Comparison of ENCODE assay signal across 29 cellular contexts in genomic region chrY:8808611-8809010, GRCh38.
DNase-seq lines count a peak whose midpoint lies in the region; ATAC-seq, FAIRE-seq and TF ChIP-seq lines count a peak whose summit lies in the region.
"Had no signal": no experiment of that assay in that cellular context is flagged by ENCODE, and none has a peak within 500 bp of the region (broad histone marks: within the 10 kb centered on the region; RNA-seq: fewer than 3 reads in every experiment).

No MANE protein-coding gene starts in this region.

- no TSS peak for BruUV-seq in HepG2 (replicated peaks; lab: Mats Ljungman, UMichigan)

- no peak for TF ChIP-seq RAD21 in HepG2 (CRISPR knock-in tag; IDR thresholded peaks at IDR 0.05)

- H3K4me1 Mint-ChIP-seq in WTC11 = no peaks in the 10 kb centered on the region
- H3K4me1 Mint-ChIP-seq: CD4-positive, alpha-beta memory T cell; H9; naive thymus-derived CD4-positive, alpha-beta T cell had no signal

- H3K27me3 ChIP-seq in HepG2 (ENCODE audit: control insufficient read depth in 1 of 2, insufficient read depth in 2 of 2, low read length in 2 of 2) (no peaks in the 10 kb centered on the region), right lobe of liver (no peaks in the 10 kb centered on the region), OCI-LY1 (ENCODE audit: insufficient read depth, low read length) (no peaks in the 10 kb centered on the region)
- H3K27me3 ChIP-seq: esophagus squamous epithelium, foreskin keratinocyte, heart left ventricle had no signal

- no peak overlapping the region for H3K9ac ChIP-seq in HepG2 (ENCODE audit: insufficient read depth, low read depth, low read length)
- H3K9ac ChIP-seq in OCI-LY1 (ENCODE audit: low read length) = no peak overlapping the region

- H3K79me2 ChIP-seq in HepG2 (ENCODE audit: insufficient read depth, low read length) = no peaks in the 10 kb centered on the region
- H3K79me2 ChIP-seq in OCI-LY1 (ENCODE audit: insufficient read depth, low read length) = no peaks in the 10 kb centered on the region

- ATAC-seq in HepG2 (no peak), right lobe of liver (no peak), WTC11 (no peak), GM19452 (IDR thresholded peaks at IDR 0.05; ENCODE audit: unreplicated experiment) (no peak)
- ATAC-seq: foreskin keratinocyte; heart left ventricle; naive thymus-derived CD4-positive, alpha-beta T cell; stimulated activated naive B cell treated with anti-CD40 and anti-IgM and Interleukin-4, amounts not matched to agents 10 μg/mL and 1 μg/mL and 100 μg/mL, for 72 hours had no signal

- H3K36me3 ChIP-seq in HepG2 (replicated peaks in 1 of 2; ENCODE audit: control insufficient read depth in 1 of 2, insufficient read depth in 2 of 2, low read length in 2 of 2) = no peaks in the 10 kb centered on the region
- no peaks in the 10 kb centered on the region for H3K36me3 ChIP-seq in right lobe of liver
- no peaks in the 10 kb centered on the region for H3K36me3 ChIP-seq in OCI-LY1 (ENCODE audit: insufficient read depth, low read length)
- H3K36me3 ChIP-seq: esophagus squamous epithelium, heart left ventricle, lower lobe of right lung had no signal

- H3K9me2 ChIP-seq in OCI-LY1 (ENCODE audit: low read depth, low read length) = no peaks in the 10 kb centered on the region

- H3K36me3 Mint-ChIP-seq in WTC11 = no peaks in the 10 kb centered on the region
- H3K36me3 Mint-ChIP-seq: CD4-positive, alpha-beta memory T cell; naive thymus-derived CD4-positive, alpha-beta T cell; stimulated activated naive B cell treated with anti-CD40 and anti-IgM and Interleukin-4, amounts not matched to agents 10 μg/mL and 1 μg/mL and 100 μg/mL, for 72 hours had no signal

- no peaks in the 10 kb centered on the region for H4K20me1 ChIP-seq in HepG2 (ENCODE audit: insufficient read depth, low read length)
- H4K20me1 ChIP-seq in OCI-LY1 (ENCODE audit: insufficient read depth, low read length) = no peaks in the 10 kb centered on the region

- TF ChIP-seq POLR2A in HepG2 (IDR thresholded peaks at IDR 0.05; ENCODE audit: insufficient read depth in 1 of 2, low read depth in 2 of 2, low read length in 2 of 2) (no peak), right lobe of liver (IDR thresholded peaks at IDR 0.05) (no peak)

- TF ChIP-seq EP300 in HepG2 (IDR thresholded peaks at IDR 0.05; ENCODE audit: low read depth in 2 of 2, low read length in 2 of 2) (no peak), HepG2 (CRISPR knock-in tag; IDR thresholded peaks at IDR 0.05; ENCODE audit: borderline replicate concordance) (no peak)

- no peak overlapping the region for H2AFZ ChIP-seq in HepG2 (ENCODE audit: low read length)
- H2AFZ ChIP-seq in OCI-LY1 (ENCODE audit: low read length) = no peak overlapping the region

- no CpG with 5 or more reads among the region's 3 CpGs for WGBS in HepG2 (ENCODE audit: low lambda C conversion rate)
- no CpG with 5 or more reads among the region's 3 CpGs for WGBS in right lobe of liver (ENCODE audit: insufficient coverage, low coverage, low lambda C conversion rate, missing lambda C conversion rate)

- H3K4me2 ChIP-seq in HepG2 (ENCODE audit: low read depth, low read length) = no peak overlapping the region
- no peak overlapping the region for H3K4me2 ChIP-seq in OCI-LY1 (ENCODE audit: low read length)

- H3K4me1 ChIP-seq in HepG2 (ENCODE audit: insufficient read depth, low read length) (no peaks in the 10 kb centered on the region), right lobe of liver (no peaks in the 10 kb centered on the region), OCI-LY1 (ENCODE audit: insufficient read depth, low read length, severe bottlenecking) (no peaks in the 10 kb centered on the region)
- H3K4me1 ChIP-seq: foreskin keratinocyte, heart left ventricle, lower lobe of right lung had no signal

- H3K9me3 Mint-ChIP-seq in WTC11 = no peaks in the 10 kb centered on the region
- H3K9me3 Mint-ChIP-seq: CD4-positive, alpha-beta memory T cell; H9; stimulated activated naive B cell treated with anti-CD40 and anti-IgM and Interleukin-4, amounts not matched to agents 10 μg/mL and 1 μg/mL and 100 μg/mL, for 72 hours had no signal

- POLR2A ChIA-PET in HepG2 (lab: Yijun Ruan, JAX) (no interaction called here), WTC11 (lab: Charles Lee) (no interaction called here)

- H3K4me3 ChIP-seq in HepG2 (replicated peaks in 1 of 3; ENCODE audit: insufficient read depth in 1 of 3, low read depth in 2 of 3, low read length in 3 of 3) (no peak overlapping the region), right lobe of liver (no peak overlapping the region), OCI-LY1 (ENCODE audit: low read depth, low read length, poor library complexity, severe bottlenecking) (no peak overlapping the region)
- H3K4me3 ChIP-seq: esophagus squamous epithelium, heart left ventricle, lower lobe of right lung had no signal

- H3K4me3 Mint-ChIP-seq in WTC11 = no peak overlapping the region
- H3K4me3 Mint-ChIP-seq: B cell; CD4-positive, alpha-beta memory T cell; H9; naive thymus-derived CD4-positive, alpha-beta T cell; stimulated activated naive B cell treated with anti-CD40 and anti-IgM and Interleukin-4, amounts not matched to agents 10 μg/mL and 1 μg/mL and 100 μg/mL, for 72 hours had no signal

- no peak overlapping the region for H3K27ac Mint-ChIP-seq in WTC11
- H3K27ac Mint-ChIP-seq: B cell; CD4-positive, alpha-beta memory T cell; H9; naive thymus-derived CD4-positive, alpha-beta T cell; stimulated activated naive B cell treated with anti-CD40 and anti-IgM and Interleukin-4, amounts not matched to agents 10 μg/mL and 1 μg/mL and 100 μg/mL, for 72 hours had no signal

- peak; percentile 48 for FAIRE-seq in HepG2 (lab: Jason Lieb, UNC)
- FAIRE-seq: GM12891 had no signal

- H3K9me3 ChIP-seq in HepG2 (ENCODE audit: low read length) (no peaks in the 10 kb centered on the region), right lobe of liver (no peaks in the 10 kb centered on the region), OCI-LY1 (ENCODE audit: low read length) (no peaks in the 10 kb centered on the region)
- H3K9me3 ChIP-seq: esophagus squamous epithelium, heart left ventricle, lower lobe of right lung had no signal

- no peak for DNase-seq in HepG2 (ENCODE audit: low spot score)
- no peak for DNase-seq in right lobe of liver
- peak; percentile 1 for DNase-seq in inferior parietal cortex (ENCODE audit: extremely low spot score)
- DNase-seq in WTC11 (ENCODE audit: low spot score) = no peak
- no peak for DNase-seq in activated CD8-positive, alpha-beta memory T cell treated with anti-CD3 and anti-CD28 coated beads, Interleukin-2, amount 50 U/mL, for 48 hours
- no peak for DNase-seq in T1000 (lab: John Stamatoyannopoulos, UW)
- DNase-seq: activated CD4-positive, alpha-beta T cell treated with anti-CD3 and anti-CD28 coated beads, Interleukin-2, amount 50 U/mL, for 48 hours; activated CD4-positive, CD25-positive, alpha-beta regulatory T cell; activated naive CD4-positive, alpha-beta T cell; caudate nucleus; cortex of kidney; esophagus squamous epithelium; foreskin keratinocyte; H9; heart left ventricle; KG1; lower lobe of right lung; naive thymus-derived CD4-positive, alpha-beta T cell; NCI-H1417; NCI-H2029; NCI-H748 treated with DMSO at 0.1 percent for 48 hours; stimulated activated naive B cell treated with anti-CD40 and anti-IgM and Interleukin-4, amounts not matched to agents 10 μg/mL and 1 μg/mL and 100 μg/mL, for 72 hours; substantia nigra; T-helper 1 cell had no signal

- 0 out of 2 replicates have a peak, but pooled peaks have one; percentile 8 for TF ChIP-seq CTCF in HepG2 (CRISPR knock-in tag; IDR thresholded peaks at IDR 0.05)
- TF ChIP-seq CTCF in right lobe of liver (IDR thresholded peaks at IDR 0.05) = no peak
- peak; percentile 32; the same call in 1 of the 2 replicates for TF ChIP-seq CTCF in OCI-LY1 (IDR thresholded peaks at IDR 0.05; ENCODE audit: low read length)
- no peak for TF ChIP-seq CTCF in WTC11 (IDR thresholded peaks at IDR 0.05)

- H3K27me3 Mint-ChIP-seq in WTC11 (ENCODE audit: low read depth) = no peaks in the 10 kb centered on the region
- H3K27me3 Mint-ChIP-seq: B cell; CD4-positive, alpha-beta memory T cell; stimulated activated naive B cell treated with anti-CD40 and anti-IgM and Interleukin-4, amounts not matched to agents 10 μg/mL and 1 μg/mL and 100 μg/mL, for 72 hours had no signal

- CTCF ChIA-PET in HepG2 (lab: Yijun Ruan, JAX; ENCODE audit: low intra/inter-chr PET ratio, low total read pairs) = no interaction called here
- CTCF ChIA-PET in WTC11 (lab: Charles Lee) = no interaction called here

- intact Hi-C loops in HepG2 (cut with micrococcal nuclease; ENCODE audit: unreplicated experiment) = no loop called here
- intact Hi-C loops in right lobe of liver (cut with DNase I) = no loop called here

- no peaks in the 10 kb centered on the region for H3F3A ChIP-seq in OCI-LY1 (ENCODE audit: insufficient read depth, low read length)

- H3K27ac ChIP-seq in HepG2 (ENCODE audit: extremely low read length, insufficient read depth, low read length) (no peak overlapping the region), right lobe of liver (no peak overlapping the region), OCI-LY1 (ENCODE audit: low read depth, low read length, poor library complexity, severe bottlenecking) (no peak overlapping the region)
- H3K27ac ChIP-seq: foreskin keratinocyte, heart left ventricle, lower lobe of right lung had no signal

- in situ Hi-C loops in HepG2 (cut with HindIII; ENCODE audit: extremely low pct_ligation_motif_present, low pct_unique_long_range_greater_than_20kb) = no loop called here

TF ChIP-seq in HepG2, 621 proteins besides CTCF, POLR2A, EP300 and RAD21 (continues in another document):
- no peak for TF ChIP-seq PITX1 (CRISPR knock-in tag; IDR thresholded peaks at IDR 0.05)
- TF ChIP-seq HHEX (CRISPR knock-in tag; IDR thresholded peaks at IDR 0.05) = no peak

TF ChIP-seq in WTC11, 78 proteins besides CTCF, POLR2A, EP300 and RAD21 (continues in another document):
- TF ChIP-seq, protein P1, sequence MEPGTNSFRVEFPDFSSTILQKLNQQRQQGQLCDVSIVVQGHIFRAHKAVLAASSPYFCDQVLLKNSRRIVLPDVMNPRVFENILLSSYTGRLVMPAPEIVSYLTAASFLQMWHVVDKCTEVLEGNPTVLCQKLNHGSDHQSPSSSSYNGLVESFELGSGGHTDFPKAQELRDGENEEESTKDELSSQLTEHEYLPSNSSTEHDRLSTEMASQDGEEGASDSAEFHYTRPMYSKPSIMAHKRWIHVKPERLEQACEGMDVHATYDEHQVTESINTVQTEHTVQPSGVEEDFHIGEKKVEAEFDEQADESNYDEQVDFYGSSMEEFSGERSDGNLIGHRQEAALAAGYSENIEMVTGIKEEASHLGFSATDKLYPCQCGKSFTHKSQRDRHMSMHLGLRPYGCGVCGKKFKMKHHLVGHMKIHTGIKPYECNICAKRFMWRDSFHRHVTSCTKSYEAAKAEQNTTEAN (CRISPR knock-in tag; IDR thresholded peaks at IDR 0.05) = no peak
- TF ChIP-seq FOXK1 (CRISPR knock-in tag; IDR thresholded peaks at IDR 0.05) = no peak
- TF ChIP-seq TCF7 (CRISPR knock-in tag; IDR thresholded peaks at IDR 0.05; ENCODE audit: low read depth) = no peak

Comparison
In these comparisons a context has a peak if more than half of its experiments do, and no peak if none do; other contexts are left out.
1. CTCF ChIP-seq: peak in HepG2 (single experiment) and OCI-LY1 (single experiment); none in right lobe of liver (0 of 4) and WTC11 (single experiment).
2. Of the 50 proteins assayed by ChIP-seq in both HepG2 and WTC11: peak only in HepG2: CTCF; only in WTC11: none; in both: none; in neither: 49.